20 cellular contexts compared by ENCODE assay signal in the genomic region with DNA sequence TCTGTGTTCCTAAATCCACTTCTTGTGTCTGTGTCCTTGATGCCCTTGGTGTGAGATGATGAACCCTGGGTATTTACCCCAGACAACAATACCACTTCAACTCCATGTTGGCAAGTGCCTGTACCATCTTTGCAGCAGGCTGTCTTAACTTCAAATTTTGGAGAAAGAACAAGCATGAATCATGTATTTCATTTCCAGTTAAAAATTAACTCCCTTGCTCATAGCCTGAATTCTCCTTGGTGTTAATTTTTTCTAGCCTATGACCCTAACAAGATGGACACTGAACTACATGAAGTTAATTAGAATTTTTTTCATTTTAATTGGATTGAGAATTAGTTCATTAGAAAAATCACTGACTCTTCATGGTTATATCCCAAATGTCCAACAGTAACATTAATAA.
DNase-seq lines count a peak whose midpoint lies in the region; FAIRE-seq and TF ChIP-seq lines count a peak whose summit lies in the region.
"Had no signal": no experiment of that assay in that cellular context is flagged by ENCODE, and none has a peak within 500 bp of the region (broad histone marks: within the 10 kb centered on the region; RNA-seq: fewer than 3 reads in every experiment).

No MANE protein-coding gene starts in this region.

- no peaks in the 10 kb centered on the region for H3K9me3 ChIP-seq in kidney (ENCODE audit: control insufficient read depth in 1 of 2, low read length in 2 of 2)
- H3K9me3 ChIP-seq: BLaER1 treated with 17β-estradiol and CSF1 and Interleukin-3, amounts not matched to agents 10 nM and 100 nM had no signal

- H3K9ac ChIP-seq in kidney (ENCODE audit: low read length in 2 of 2): no peak overlapping the region
- H3K9ac ChIP-seq: BLaER1 treated with 17β-estradiol and CSF1 and Interleukin-3, amounts not matched to agents 10 nM and 100 nM had no signal

- TF ChIP-seq CTCF in Calu3 (IDR thresholded peaks at IDR 0.05; ENCODE audit: unreplicated experiment) (no peak), bronchial epithelial cell (IDR thresholded peaks at IDR 0.05; ENCODE audit: insufficient read depth, low read length, severe bottlenecking) (no peak), kidney (IDR thresholded peaks at IDR 0.05; ENCODE audit: borderline replicate concordance, extremely low read depth, insufficient read depth) (no peak)

- FAIRE-seq in bronchial epithelial cell (lab: Jason Lieb, UNC) (peak; percentile 60), kidney (lab: Jason Lieb, UNC) (peak; percentile 8)
- FAIRE-seq: GM12878, GM19239, H54, HepG2 had no signal

- intact Hi-C loops in Calu3 (cut with micrococcal nuclease; ENCODE audit: unreplicated experiment): no loop called here
- intact Hi-C loops in kidney (cut with DNase I): no loop called here

- H3K4me1 ChIP-seq in kidney (ENCODE audit: control insufficient read depth in 1 of 2, insufficient read depth in 1 of 2, low read depth in 1 of 2, low read length in 2 of 2): no peaks in the 10 kb centered on the region
- H3K4me1 ChIP-seq: BLaER1 treated with 17β-estradiol and CSF1 and Interleukin-3, amounts not matched to agents 10 nM and 100 nM had no signal

- DNase-seq in Calu3: no peak
- no peak for DNase-seq in bronchial epithelial cell (ENCODE audit: low read depth)
- DNase-seq in kidney: no peak
- peak; percentile 69 for DNase-seq in renal cortical epithelial cell (ENCODE audit: low read depth)
- no peak for DNase-seq in NOMO-1 (lab: John Stamatoyannopoulos, UW; ENCODE audit: unreplicated experiment in 2 of 2)
- no peak for DNase-seq in KG1 (lab: John Stamatoyannopoulos, UW)
- no peak for DNase-seq in NCI-H187 treated with DMSO at 0.1 percent for 48 hours (lab: John Stamatoyannopoulos, UW)
- DNase-seq: 8988T; CD8-positive, alpha-beta T cell; DMS 273 treated with DMSO at 0.1 percent for 48 hours; DMS53; DND-41; EL; HCEC 1CT had no signal

- H3K4me3 ChIP-seq in bronchial epithelial cell (ENCODE audit: low read depth, low read length): no peak overlapping the region
- H3K4me3 ChIP-seq in kidney (ENCODE audit: low read length in 2 of 2): no peak overlapping the region
- H3K4me3 ChIP-seq: BLaER1 treated with 17β-estradiol and CSF1 and Interleukin-3, amounts not matched to agents 10 nM and 100 nM; GM12878 had no signal

- CTCF ChIA-PET in Calu3 (lab: Charles Lee): no interaction called here

- H3K27me3 Mint-ChIP-seq in Calu3 (ENCODE audit: unreplicated experiment): no peaks in the 10 kb centered on the region
- H3K27me3 Mint-ChIP-seq: B cell had no signal

- H3K36me3 Mint-ChIP-seq in Calu3 (ENCODE audit: insufficient read depth, unreplicated experiment): no peaks in the 10 kb centered on the region
- H3K36me3 Mint-ChIP-seq: CD8-positive, alpha-beta T cell had no signal

- H3K4me1 Mint-ChIP-seq in Calu3 (ENCODE audit: low read depth, unreplicated experiment): peaks cover 27% of the 10 kb centered on the region
- H3K4me1 Mint-ChIP-seq: B cell had no signal

- H3K27me3 ChIP-seq in bronchial epithelial cell (ENCODE audit: control insufficient read depth, insufficient read depth, low read length): no peaks in the 10 kb centered on the region
- H3K27me3 ChIP-seq: BLaER1 treated with 17β-estradiol and CSF1 and Interleukin-3, amounts not matched to agents 10 nM and 100 nM had no signal

- no TSS peak for BruUV-seq in Calu3 (replicated peaks; lab: Mats Ljungman, UMichigan)

- no peak overlapping the region for H3K4me3 Mint-ChIP-seq in Calu3 (ENCODE audit: low read depth, unreplicated experiment)
- H3K4me3 Mint-ChIP-seq: B cell; CD8-positive, alpha-beta T cell had no signal

- H3K27ac Mint-ChIP-seq in Calu3 (ENCODE audit: unreplicated experiment): peak overlapping the region; percentile 4
- H3K27ac Mint-ChIP-seq: B cell; CD8-positive, alpha-beta T cell had no signal

- H3K36me3 ChIP-seq in bronchial epithelial cell (ENCODE audit: control insufficient read depth, insufficient read depth, low read length) (no peaks in the 10 kb centered on the region), kidney (ENCODE audit: control insufficient read depth in 1 of 2, insufficient read depth in 2 of 2, low read length in 2 of 2) (no peaks in the 10 kb centered on the region)
- H3K36me3 ChIP-seq: BLaER1 treated with 17β-estradiol and CSF1 and Interleukin-3, amounts not matched to agents 10 nM and 100 nM had no signal

- H3K9me3 Mint-ChIP-seq in Calu3 (ENCODE audit: low read depth, unreplicated experiment): no peaks in the 10 kb centered on the region
- H3K9me3 Mint-ChIP-seq: CD8-positive, alpha-beta T cell had no signal

- no peak overlapping the region for H3K27ac ChIP-seq in kidney (ENCODE audit: low read depth in 2 of 2, low read length in 2 of 2)
- H3K27ac ChIP-seq: BLaER1 treated with 17β-estradiol and CSF1 and Interleukin-3, amounts not matched to agents 10 nM and 100 nM had no signal
